8 cellular contexts compared by ENCODE assay signal in genomic region chr13:31160857-31161582, GRCh38. TPM values are rescaled to one million over a fixed set of nuclear protein-coding genes. Genes with fewer than 3 reads are reported as not detected.
A peak's percentile ranks its signal among the peaks of the same experiment; 100 is the strongest.
DNase-seq lines count a peak whose midpoint lies in the region; ATAC-seq, FAIRE-seq and TF ChIP-seq lines count a peak whose summit lies in the region.

No MANE protein-coding gene starts in this region.

- 2% methylated on average over 30 of the region's 53 CpGs for WGBS in A549 (ENCODE audit: missing lambda C conversion rate)
- 0 to 1% (median 1%) methylated on average over 44 to 53 of the region's 53 CpGs for WGBS in stomach, 5 donors

- no peak for TF ChIP-seq RAD21 in A549 (conservative IDR thresholded peaks at IDR 0.05 in 1 of 2, IDR thresholded peaks at IDR 0.05 in 1 of 2)

- POLR2A ChIA-PET in A549 (lab: Yijun Ruan, JAX): interaction anchor here (1.6 kb wide), 1 partner anchor 116 kb away, joined by 5 read pairs; no protein-coding TSS in a partner anchor

- H3K27me3 Mint-ChIP-seq in neural crest cell (ENCODE audit: low read depth): no peaks in the 10 kb centered on the region

- FAIRE-seq in A549 (lab: Jason Lieb, UNC): no peak

- H3K27ac Mint-ChIP-seq in neural crest cell (ENCODE audit: unreplicated experiment): peak overlapping the region; percentile 99

- no peaks in the 10 kb centered on the region for H3K36me3 Mint-ChIP-seq in neural crest cell (ENCODE audit: low read depth)

- H3K27me3 ChIP-seq in stomach: no peaks in the 10 kb centered on the region

- peak in 1 of 2 experiments; percentile 24; a peak in 4 of 6 replicates for ATAC-seq in A549
- ATAC-seq in GM18517 (IDR thresholded peaks at IDR 0.05; ENCODE audit: unreplicated experiment): peak; percentile 16
- peak; percentile 24 for ATAC-seq in HG03108 (IDR thresholded peaks at IDR 0.05; ENCODE audit: unreplicated experiment)

- H3K36me3 ChIP-seq in stomach: peaks cover 0 to 23% (median 18%) of the 10 kb centered on the region in 4 donors

- no peak for TF ChIP-seq POLR2A in A549 (IDR thresholded peaks at IDR 0.05; ENCODE audit: low read length)
- no peak for TF ChIP-seq POLR2A in stomach (IDR thresholded peaks at IDR 0.05)

- H3K4me3 ChIP-seq in A549: peak overlapping the region; percentile 84
- peak overlapping the region; percentile 91 to 96 for H3K4me3 ChIP-seq in foreskin fibroblast (ENCODE audit: low read depth in 1 of 2, low read length in 2 of 2)
- peak overlapping the region; percentile 65 to 95 (median 89) for H3K4me3 ChIP-seq in stomach

- H3K4me1 Mint-ChIP-seq in neural crest cell: peaks cover 35% of the 10 kb centered on the region

- H3K4me1 ChIP-seq in A549 (peaks cover 31% of the 10 kb centered on the region), stomach (peaks cover 11 to 34% (median 22%) of the 10 kb centered on the region in 4 donors)

- CTCF ChIA-PET in A549 (lab: Yijun Ruan, JAX): interaction anchor here (0.5 to 1.6 kb wide), 4 partner anchors 11 to 40 kb away, joined by 3 to 4 read pairs (median 3); no protein-coding TSS in a partner anchor

- DNase-seq in A549 (ENCODE audit: low read depth in 1 of 2, low spot score in 1 of 2): peak in 1 of 2 experiments; percentile 20
- DNase-seq in RKO (ENCODE audit: low spot score): peak; percentile 81
- DNase-seq in activated effector memory CD4-positive, alpha-beta T cell treated with anti-CD3 and anti-CD28 coated beads, Interleukin-2, amount 50 U/mL, for 16 hours: peak; percentile 88
- DNase-seq in foreskin fibroblast: peak; percentile 64 to 79
- DNase-seq in neural crest cell (ENCODE audit: low read depth, low spot score): peak; percentile 42
- peak; percentile 60 for DNase-seq in stomach

- no peak for TF ChIP-seq EP300 in A549 (IDR thresholded peaks at IDR 0.05)
- no peak for TF ChIP-seq EP300 in stomach (IDR thresholded peaks at IDR 0.05)

- H3K9me3 Mint-ChIP-seq in neural crest cell: no peaks in the 10 kb centered on the region

- TF ChIP-seq CTCF in A549 (IDR thresholded peaks at IDR 0.05): no peak
- no peak for TF ChIP-seq CTCF in foreskin fibroblast (IDR thresholded peaks at IDR 0.05; ENCODE audit: low read depth, low read length)
- TF ChIP-seq CTCF in neural crest cell (conservative IDR thresholded peaks at IDR 0.05): no peak
- no peak for TF ChIP-seq CTCF in stomach (IDR thresholded peaks at IDR 0.05)

- H3K4me2 ChIP-seq in A549: peak overlapping the region; percentile 81

- H3K4me3 Mint-ChIP-seq in neural crest cell: peak overlapping the region; percentile 96

- intact Hi-C loops in stomach (cut with DNase I; ENCODE audit: low total_unique reads): no loop called here

- H3K27ac ChIP-seq in A549 (peak overlapping the region; percentile 85 to 97), stomach (peak overlapping the region; percentile 88 to 97 (median 95))

- H3K9me3 ChIP-seq in A549 (no peaks in the 10 kb centered on the region), stomach (no peaks in the 10 kb centered on the region)

TF ChIP-seq in A549, 52 proteins besides CTCF, POLR2A, EP300 and RAD21:
- no peak for TF ChIP-seq ATOH8 (CRISPR knock-in tag; IDR thresholded peaks at IDR 0.05; ENCODE audit: low read depth)

RNA-seq across cellular contexts. Expression of gene HSPH1, which starts 0.7 kb away (rescaled TPM):
- polyA plus RNA-seq in A549 (2011; rRNA removed) (98.9 and 141 TPM in 2 replicates), A549 (2017; fragmentation: RNase III; extraction: RNeasy Plus Mini Kit Qiagen cat#74134 plus additional on column Dnase treatment) (92.3 to 110 TPM (median 107 TPM) in 3 replicates), stomach (10 to 100 TPM; 18.6 to 25.1 (median 24.3) TPM)
- polyA plus RNA-seq in A549 (2012; cell fraction: cytosol; rRNA removed): 30.7 and 32.6 TPM in 2 replicates
- polyA plus RNA-seq in A549 (2012; cell fraction: nucleus; rRNA removed): 34.7 and 34.9 TPM in 2 replicates
- polyA minus RNA-seq in A549 (2011; rRNA and poly(A)+ RNA removed): 18.6 and 19.2 TPM in 2 replicates
- total RNA-seq in neural crest cell (132 and 146 TPM in 2 replicates), stomach (10 to 100 TPM; 28.6 to 49.4 (median 33.3) TPM)

RNA-seq across cellular contexts. Expression of gene B3GLCT, which starts 38.8 kb away (rescaled TPM):
- polyA plus RNA-seq in A549 (2011; rRNA removed) (4.5 and 5.5 TPM in 2 replicates), A549 (2017; fragmentation: RNase III; extraction: RNeasy Plus Mini Kit Qiagen cat#74134 plus additional on column Dnase treatment) (5.8 to 6.6 TPM (median 6.4 TPM) in 3 replicates), stomach (1 to 10 TPM in 2 of 3 donors, under 1 TPM in 1; 0.76 to 3.3 (median 1.6) TPM)
- polyA plus RNA-seq in A549 (2012; cell fraction: cytosol; rRNA removed): 1.5 and 2.0 TPM in 2 replicates
- polyA plus RNA-seq in A549 (2012; cell fraction: nucleus; rRNA removed): 1.0 and 1.8 TPM in 2 replicates
- 4.5 and 4.7 TPM in 2 replicates for polyA minus RNA-seq in A549 (2011; rRNA and poly(A)+ RNA removed)
- total RNA-seq in neural crest cell (15.1 and 16.8 TPM in 2 replicates), stomach (10 to 100 TPM in 2 of 5 donors, 1 to 10 TPM in 1, not detected in 2; 9.6 to 16.1 (median 15.4) TPM)
